1 cellular context compared by ENCODE assay signal in genomic region chr7:141695803-141696289, GRCh38.
TF ChIP-seq lines count a peak whose summit lies in the region.

No MANE protein-coding gene starts in this region.

TF ChIP-seq in liver, 16 proteins besides CTCF, POLR2A, EP300 and RAD21 (continued from another document):
- TF ChIP-seq REST (IDR thresholded peaks at IDR 0.05) (peak; percentile 78), TAF1 (conservative IDR thresholded peaks at IDR 0.05) (peak; percentile 72), ATF3 (IDR thresholded peaks at IDR 0.05) (peak; percentile 30), RXRA (IDR thresholded peaks at IDR 0.05) (peak; percentile 88 to 97), SP1 (IDR thresholded peaks at IDR 0.05) (peak; percentile 95), HNF4A (conservative IDR thresholded peaks at IDR 0.05) (peak; percentile 96 to 99), JUND (IDR thresholded peaks at IDR 0.05) (peak; percentile 80 to 96), NR2F2 (IDR thresholded peaks at IDR 0.05) (peak; percentile 66)
TF ChIP-seq in liver: peak in this region for 16.
